In genomic region chr17:77036841-77037381, GRCh38 we compare ENCODE assay signal across 10 cellular contexts.
DNase-seq lines count a peak whose midpoint lies in the region; ATAC-seq and TF ChIP-seq lines count a peak whose summit lies in the region.
"Had no signal": no experiment of that assay in that cellular context is flagged by ENCODE, and none has a peak within 500 bp of the region (broad histone marks: within the 10 kb centered on the region; RNA-seq: fewer than 3 reads in every experiment).

No MANE protein-coding gene starts in this region.

- TF ChIP-seq POLR2A in Peyer's patch (IDR thresholded peaks at IDR 0.05): no peak

- intact Hi-C loops in posterior vena cava (cut with DNase I): no loop called here

- peaks cover 12% of the 10 kb centered on the region for H3K27me3 Mint-ChIP-seq in glutamatergic neuron (ENCODE audit: unreplicated experiment)

- peaks cover 20% of the 10 kb centered on the region for H3K4me1 Mint-ChIP-seq in glutamatergic neuron (ENCODE audit: low read depth, unreplicated experiment)

- no peaks in the 10 kb centered on the region for H3K27me3 ChIP-seq in Peyer's patch

- H3K4me3 ChIP-seq in Peyer's patch: no peak overlapping the region
- H3K4me3 ChIP-seq: SK-N-MC had no signal

- peak overlapping the region; percentile 78 for H3K27ac Mint-ChIP-seq in glutamatergic neuron (ENCODE audit: unreplicated experiment)

- H3K4me3 Mint-ChIP-seq in glutamatergic neuron (ENCODE audit: unreplicated experiment): peak overlapping the region; percentile 71

- H3K4me1 ChIP-seq in Peyer's patch: no peaks in the 10 kb centered on the region

- peaks cover 8% of the 10 kb centered on the region for H3K9me3 Mint-ChIP-seq in glutamatergic neuron (ENCODE audit: unreplicated experiment)

- H3K36me3 ChIP-seq in Peyer's patch: no peaks in the 10 kb centered on the region

- H3K9me3 ChIP-seq in Peyer's patch: no peaks in the 10 kb centered on the region

- TF ChIP-seq CTCF in 22Rv1 (IDR thresholded peaks at IDR 0.05): peak; percentile 16; the same call in 1 of the 2 replicates
- no peak for TF ChIP-seq CTCF in Peyer's patch (IDR thresholded peaks at IDR 0.05)
- TF ChIP-seq CTCF in glutamatergic neuron (IDR thresholded peaks at IDR 0.05; ENCODE audit: partially characterized antibody, unreplicated experiment): no peak

- peaks cover 2% of the 10 kb centered on the region for H3K36me3 Mint-ChIP-seq in glutamatergic neuron (ENCODE audit: unreplicated experiment)

- DNase-seq in M059J (ENCODE audit: low read depth) (peak; percentile 57), Peyer's patch (peak in 2 of 3 donors; percentile 57 to 58), glutamatergic neuron (peak; percentile 58), SKM-1 (lab: John Stamatoyannopoulos, UW; ENCODE audit: unreplicated experiment) (no peak), posterior vena cava (ENCODE audit: low spot score) (no peak), NCI-H1048 (lab: John Stamatoyannopoulos, UW) (no peak)
- DNase-seq: AML-193 had no signal

- ATAC-seq in HG03025 (IDR thresholded peaks at IDR 0.05; ENCODE audit: low FRiP score, unreplicated experiment): no peak

- no peak overlapping the region for H3K27ac ChIP-seq in 22Rv1
- no peak overlapping the region for H3K27ac ChIP-seq in Peyer's patch
- H3K27ac ChIP-seq: SK-N-MC had no signal

Comparison
In these comparisons a context has a peak if more than half of its experiments do, and no peak if none do; other contexts are left out.
1. DNase-seq: peak in M059J (single experiment), Peyer's patch (2 of 3) and glutamatergic neuron (single experiment); none in SKM-1 (single experiment), posterior vena cava (single experiment) and NCI-H1048 (single experiment).